In the genomic region with DNA sequence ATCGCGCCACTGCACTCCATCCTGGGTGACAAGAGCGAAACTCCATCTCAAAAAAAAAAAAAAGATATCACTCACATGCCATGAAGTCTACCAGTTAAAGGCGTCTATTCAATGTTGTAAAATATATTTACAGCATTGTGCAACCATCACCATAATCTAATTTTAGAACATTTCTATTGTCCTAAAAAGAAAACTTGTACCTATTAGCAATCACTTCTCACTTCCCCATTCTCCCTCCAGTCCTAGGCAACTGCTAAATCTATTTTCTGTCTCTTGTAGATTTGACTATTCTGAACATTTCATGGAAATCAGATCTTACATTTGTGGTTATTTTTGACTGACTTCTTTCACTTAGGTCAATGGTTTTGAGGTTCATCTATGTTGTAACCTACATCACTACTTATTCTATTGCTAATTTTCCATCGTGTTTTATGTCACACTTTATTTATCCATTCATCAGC, we compare ENCODE assay signal across 11 cellular contexts. TPM values are rescaled to one million over a fixed set of nuclear protein-coding genes. Genes with fewer than 3 reads are reported as not detected.
DNase-seq lines count a peak whose midpoint lies in the region; ATAC-seq, FAIRE-seq and TF ChIP-seq lines count a peak whose summit lies in the region.
"Had no signal": no experiment of that assay in that cellular context is flagged by ENCODE, and none has a peak within 500 bp of the region (broad histone marks: within the 10 kb centered on the region; RNA-seq: fewer than 3 reads in every experiment).

No MANE protein-coding gene starts in this region.

- DNase-seq in medulla oblongata (ENCODE audit: extremely low spot score) (peak; percentile 36), activated gamma-delta T cell treated with Interleukin-2 at 50 U/mL for 16 hours (no peak), frontal cortex (ENCODE audit: low spot score in 2 of 2) (no peak), chondrocyte (ENCODE audit: low spot score) (no peak), G401 (ENCODE audit: low spot score) (no peak)
- DNase-seq: activated effector memory CD4-positive, alpha-beta T cell treated with Interleukin-2 at 50 U/mL for 16 hours; KG1; SJCRH30 had no signal

- no peaks in the 10 kb centered on the region for H3K4me1 Mint-ChIP-seq in chondrocyte (ENCODE audit: low read depth)

- in situ Hi-C loops in G401 (cut with HindIII; ENCODE audit: low sequenced_read_pairs), result no loop called here

- H3K9me3 Mint-ChIP-seq in chondrocyte (ENCODE audit: low read depth), result no peaks in the 10 kb centered on the region

- FAIRE-seq in frontal cortex (lab: Jason Lieb, UNC), result no peak

- peaks cover 16% of the 10 kb centered on the region for H3K27me3 Mint-ChIP-seq in chondrocyte (ENCODE audit: low read depth)

- no peak for TF ChIP-seq CTCF in chondrocyte (IDR thresholded peaks at IDR 0.05)

- no peak overlapping the region for H3K27ac Mint-ChIP-seq in chondrocyte (ENCODE audit: unreplicated experiment)

- H3K4me3 Mint-ChIP-seq in chondrocyte (ENCODE audit: unreplicated experiment), result no peak overlapping the region

- H3K36me3 Mint-ChIP-seq in chondrocyte (ENCODE audit: low read depth), result no peaks in the 10 kb centered on the region

- peak; percentile 94 for ATAC-seq in GM18858 (IDR thresholded peaks at IDR 0.05; ENCODE audit: unreplicated experiment)
- ATAC-seq in GM21723 (IDR thresholded peaks at IDR 0.05; ENCODE audit: unreplicated experiment), result peak; percentile 96
- ATAC-seq in HG03457 (IDR thresholded peaks at IDR 0.05; ENCODE audit: unreplicated experiment), result peak; percentile 86

RNA-seq across cellular contexts. Expression of gene OTUD1, which starts 25.2 kb away (rescaled TPM):
- total RNA-seq in frontal cortex (16.7 TPM), chondrocyte (7.6 to 11.7 TPM (median 11.3 TPM) in 3 replicates)
- 1.5 and 3.0 TPM in 2 replicates for total RNA-seq in G401 (2014; rRNA removed; shearing (Covaris generic))
